ENCODE assay signal across 1 cellular context in genomic region chr20:37350655-37351574, GRCh38.
TF ChIP-seq lines count a peak whose summit lies in the region.

No MANE protein-coding gene starts in this region.

TF ChIP-seq in GM12878, 131 proteins besides CTCF, POLR2A, EP300 and RAD21:
- TF ChIP-seq ZNF24 (IDR thresholded peaks at IDR 0.05) (no peak), ZZZ3 (IDR thresholded peaks at IDR 0.05; ENCODE audit: control insufficient read depth, insufficient read length, low read depth) (no peak), FOXK2 (IDR thresholded peaks at IDR 0.05) (no peak), PAX5 (IDR thresholded peaks at IDR 0.05; ENCODE audit: borderline replicate concordance, low read depth, low read length) (no peak), POLR2AphosphoS2 (IDR thresholded peaks at IDR 0.05; ENCODE audit: low read depth, low read length) (no peak), BCL3 (IDR thresholded peaks at IDR 0.05; ENCODE audit: borderline replicate concordance, insufficient read depth, low read depth, low read length, poor library complexity, severe bottlenecking) (no peak), MLLT1 (IDR thresholded peaks at IDR 0.05) (peak; percentile 96), NR2C2 (IDR thresholded peaks at IDR 0.05; ENCODE audit: borderline replicate concordance, control insufficient read depth, insufficient read length, low read depth) (no peak), SRF (IDR thresholded peaks at IDR 0.05; ENCODE audit: low read depth in 2 of 2, low read length in 2 of 2) (peak in 1 of 2 experiments; percentile 52; a peak in 1 of 4 replicates), CEBPB (IDR thresholded peaks at IDR 0.05; ENCODE audit: borderline replicate concordance in 1 of 2, low read depth in 2 of 2, low read length in 2 of 2) (no peak)
